In the genomic region with DNA sequence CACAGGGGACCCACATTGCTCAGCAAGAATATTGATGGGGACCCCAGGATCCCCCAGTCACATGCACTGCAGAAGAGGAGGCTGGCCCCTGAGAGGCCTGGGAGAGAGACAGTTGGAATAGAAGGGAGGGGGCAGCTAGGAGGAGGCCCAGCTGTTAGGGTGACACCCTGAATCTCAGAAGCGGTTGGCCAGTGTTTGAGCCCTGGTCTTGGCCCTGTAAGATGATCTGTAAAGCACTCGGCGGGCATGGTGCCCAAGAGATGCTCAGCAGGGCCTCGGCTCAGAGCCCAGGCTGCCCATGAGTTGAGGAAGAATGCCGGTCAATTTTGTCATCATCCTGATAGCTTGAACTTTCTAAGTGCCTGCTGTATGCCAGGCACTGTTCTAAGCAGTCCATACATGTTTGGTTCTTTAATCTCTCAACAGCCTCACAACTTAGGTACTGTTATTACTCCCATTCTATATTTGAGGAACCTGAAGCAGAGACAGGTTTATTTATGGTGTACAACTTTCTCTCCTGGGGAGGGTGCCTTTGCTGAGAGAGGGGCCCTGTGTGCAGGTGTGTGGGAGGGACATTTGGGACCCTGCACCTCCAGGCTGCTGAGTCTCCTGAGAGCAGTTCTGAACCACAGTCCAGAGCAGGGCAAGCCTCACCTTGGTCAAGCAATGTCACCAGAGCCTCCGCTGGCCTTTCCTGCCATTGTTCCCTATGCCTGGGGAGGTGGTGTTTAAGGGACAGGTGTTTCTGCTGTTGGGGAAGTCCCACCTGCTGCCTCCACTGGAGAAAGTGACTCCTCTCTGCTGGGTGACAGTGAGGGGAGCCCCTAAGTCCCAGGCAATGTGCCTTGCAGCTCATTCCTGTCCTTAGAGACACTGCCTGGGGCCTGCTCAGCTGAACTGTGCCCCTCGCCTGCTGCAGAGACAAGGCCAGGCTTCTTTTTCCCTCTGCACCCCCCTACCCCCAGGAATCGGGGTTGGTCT, we compare ENCODE assay signal across 9 cellular contexts. TPM values are rescaled to one million over a fixed set of nuclear protein-coding genes. Genes with fewer than 3 reads are reported as not detected.
DNase-seq lines count a peak whose midpoint lies in the region; ATAC-seq and TF ChIP-seq lines count a peak whose summit lies in the region.
"Had no signal": no experiment of that assay in that cellular context is flagged by ENCODE, and none has a peak within 500 bp of the region (broad histone marks: within the 10 kb centered on the region; RNA-seq: fewer than 3 reads in every experiment).

No MANE protein-coding gene starts in this region.

- H3K4me3 ChIP-seq in psoas muscle = no peak overlapping the region

- peaks cover 95% of the 10 kb centered on the region for H3K4me1 Mint-ChIP-seq in activated naive CD8-positive, alpha-beta T cell (ENCODE audit: low read depth)

- H3K36me3 ChIP-seq in psoas muscle (ENCODE audit: insufficient read depth in 1 of 2, low read depth in 1 of 2) = no peaks in the 10 kb centered on the region

- peaks cover 83% of the 10 kb centered on the region for H3K4me1 ChIP-seq in psoas muscle

- H3K36me3 Mint-ChIP-seq in activated naive CD8-positive, alpha-beta T cell = no peaks in the 10 kb centered on the region
- H3K36me3 Mint-ChIP-seq: natural killer cell treated with Interleukin-12 subunit alpha and Interleukin-12 subunit beta and Interleukin-15 and Interleukin-18, amount 100 ng/mL, for 72 hours had no signal

- H3K9me3 ChIP-seq in psoas muscle = no peaks in the 10 kb centered on the region

- H3K27me3 ChIP-seq in psoas muscle (ENCODE audit: insufficient read depth in 3 of 3, low read length in 2 of 3) = no peaks in the 10 kb centered on the region

- DNase-seq in DMS79 (lab: John Stamatoyannopoulos, UW) (peak; percentile 39), NCI-H1092 (lab: John Stamatoyannopoulos, UW) (peak; percentile 30), psoas muscle (peak; percentile 85 to 95), HT-29 (ENCODE audit: low spot score) (no peak), NCI-H187 (lab: John Stamatoyannopoulos, UW) (no peak), NCI-H82 treated with DMSO at 0.1 percent for 48 hours (lab: John Stamatoyannopoulos, UW; ENCODE audit: unreplicated experiment) (no peak)

- peak; percentile 66 to 79 (median 72) for ATAC-seq in psoas muscle
- ATAC-seq in HG02759 (IDR thresholded peaks at IDR 0.05; ENCODE audit: unreplicated experiment) = no peak
- ATAC-seq: natural killer cell treated with Interleukin-12 subunit alpha and Interleukin-12 subunit beta and Interleukin-15 and Interleukin-18, amount 100 ng/mL, for 72 hours had no signal

- peak overlapping the region; percentile 23 for H3K4me3 Mint-ChIP-seq in activated naive CD8-positive, alpha-beta T cell
- H3K4me3 Mint-ChIP-seq: natural killer cell treated with Interleukin-12 subunit alpha and Interleukin-12 subunit beta and Interleukin-15 and Interleukin-18, amount 100 ng/mL, for 72 hours had no signal

- TF ChIP-seq CTCF in psoas muscle (IDR thresholded peaks at IDR 0.05) = no peak

- peak overlapping the region; percentile 86 for H3K27ac ChIP-seq in psoas muscle

- H3K9me3 Mint-ChIP-seq in activated naive CD8-positive, alpha-beta T cell (ENCODE audit: low read depth) = no peaks in the 10 kb centered on the region
- H3K9me3 Mint-ChIP-seq: natural killer cell treated with Interleukin-12 subunit alpha and Interleukin-12 subunit beta and Interleukin-15 and Interleukin-18, amount 100 ng/mL, for 72 hours had no signal

- intact Hi-C loops in psoas muscle (cut with DNase I) = no loop called here

- 50 to 54% (median 52%) methylated on average over 8 of the region's 8 CpGs for WGBS in psoas muscle, 3 donors

- no peaks in the 10 kb centered on the region for H3K27me3 Mint-ChIP-seq in activated naive CD8-positive, alpha-beta T cell
- H3K27me3 Mint-ChIP-seq: natural killer cell treated with Interleukin-12 subunit alpha and Interleukin-12 subunit beta and Interleukin-15 and Interleukin-18, amount 100 ng/mL, for 72 hours had no signal

- H3K27ac Mint-ChIP-seq in activated naive CD8-positive, alpha-beta T cell = peak overlapping the region; percentile 97

RNA-seq across cellular contexts. Expression of a gene that starts 26.0 kb away (rescaled TPM):
- total RNA-seq in psoas muscle = 100 to 1,000 TPM in 1 of 4 donors, 10 to 100 TPM in 3; 10.3 to 104 (median 34.7) TPM
- polyA plus RNA-seq in psoas muscle = 10 to 100 TPM; 12.6 to 76.1 (median 52.8) TPM
- 51.5 and 55.3 TPM in 2 replicates for total RNA-seq in HT-29 (2014; rRNA removed; shearing (Covaris generic))

Comparison
In these comparisons a context has a peak if more than half of its experiments do, and no peak if none do; other contexts are left out.
1. DNase-seq: peak in DMS79 (single experiment), NCI-H1092 (single experiment) and psoas muscle (2 of 2); none in HT-29 (single experiment), NCI-H187 (0 of 2) and NCI-H82 treated with DMSO at 0.1 percent for 48 hours (single experiment).